20 cellular contexts compared by ENCODE assay signal in genomic region chr2:157866666-157867642, GRCh38. TPM values are rescaled to one million over a fixed set of nuclear protein-coding genes. Genes with fewer than 3 reads are reported as not detected.
DNase-seq lines count a peak whose midpoint lies in the region; ATAC-seq and TF ChIP-seq lines count a peak whose summit lies in the region.
"Had no signal": no experiment of that assay in that cellular context is flagged by ENCODE, and none has a peak within 500 bp of the region (broad histone marks: within the 10 kb centered on the region; RNA-seq: fewer than 3 reads in every experiment).

No MANE protein-coding gene starts in this region.

- ATAC-seq in right cardiac atrium (no peak), left cardiac atrium (no peak), left lobe of liver (peak; percentile 76), HG02759 (IDR thresholded peaks at IDR 0.05; ENCODE audit: unreplicated experiment) (no peak)
- ATAC-seq: effector memory CD8-positive, alpha-beta T cell; HCT116; psoas muscle had no signal

- no peak for TF ChIP-seq CTCF in thyroid gland (IDR thresholded peaks at IDR 0.05)

- intact Hi-C loops in right cardiac atrium (cut with DNase I) (no loop called here), left cardiac atrium (cut with DNase I) (no loop called here), thyroid gland (cut with DNase I) (no loop called here), posterior vena cava (cut with DNase I) (no loop called here)

- WGBS in right cardiac atrium: 69% methylated on average over 4 of the region's 4 CpGs
- WGBS in thyroid gland, 2 donors: 76 to 77% methylated on average over 4 of the region's 4 CpGs

- no peak overlapping the region for H3K4me3 ChIP-seq in right cardiac atrium (ENCODE audit: low read length)
- no peak overlapping the region for H3K4me3 ChIP-seq in thyroid gland (replicated peaks in 1 of 3)
- H3K4me3 ChIP-seq: MG63, psoas muscle, upper lobe of left lung had no signal

- H3K27me3 ChIP-seq in right cardiac atrium (ENCODE audit: control insufficient read depth, insufficient read depth): no peaks in the 10 kb centered on the region
- H3K27me3 ChIP-seq in thyroid gland: no peaks in the 10 kb centered on the region
- H3K27me3 ChIP-seq: MG63, upper lobe of left lung had no signal

- peak overlapping the region; percentile 17 for H3K27ac ChIP-seq in right cardiac atrium (ENCODE audit: low read length)
- peak overlapping the region in 2 of 3 donors; percentile 21 to 39 for H3K27ac ChIP-seq in thyroid gland
- H3K27ac ChIP-seq: psoas muscle, upper lobe of left lung had no signal

- no peak for TF ChIP-seq POLR2A in thyroid gland (IDR thresholded peaks at IDR 0.05)

- DNase-seq in right cardiac atrium (no peak), left cardiac atrium (no peak), RPMI7951 (ENCODE audit: low read depth) (peak; percentile 9), left lobe of liver (ENCODE audit: low spot score) (peak; percentile 58), thyroid gland (no peak), DMS79 (lab: John Stamatoyannopoulos, UW) (no peak), posterior vena cava (ENCODE audit: low spot score) (no peak)
- DNase-seq: activated CD4-positive, alpha-beta T cell treated with anti-CD3 and anti-CD28 coated beads, Interleukin-2, amount 50 U/mL, for 1 hour; effector memory CD8-positive, alpha-beta T cell; MG63; midbrain; NCI-H1436 treated with DMSO at 0.1 percent for 48 hours; NCI-H2171 treated with DMSO at 0.1 percent for 48 hours; nephron progenitor cell; psoas muscle; Right ventricle myocardium superior; stimulated activated CD4-positive, alpha-beta T cell treated with anti-CD3 and anti-CD28 coated beads, Interleukin-4, amount 100 ng/mL, for 1 hour; upper lobe of left lung had no signal

- no peaks in the 10 kb centered on the region for H3K36me3 ChIP-seq in thyroid gland
- H3K36me3 ChIP-seq: MG63, upper lobe of left lung had no signal

- H3K9me3 ChIP-seq in right cardiac atrium (ENCODE audit: control insufficient read depth, low read length) (no peaks in the 10 kb centered on the region), thyroid gland (no peaks in the 10 kb centered on the region)
- H3K9me3 ChIP-seq: MG63, psoas muscle, upper lobe of left lung had no signal

- peaks cover 11% of the 10 kb centered on the region for H3K4me1 ChIP-seq in right cardiac atrium (ENCODE audit: control insufficient read depth, insufficient read depth, low read length)
- peaks cover 21 to 40% of the 10 kb centered on the region in 2 donors for H3K4me1 ChIP-seq in thyroid gland

RNA-seq across cellular contexts. Expression of gene ACVR1, which starts 9.2 kb away (rescaled TPM):
- 10 to 100 TPM; 41.9 to 59.3 (median 50.5) TPM for total RNA-seq in right cardiac atrium
- polyA plus RNA-seq in right cardiac atrium: 20.6 TPM
- total RNA-seq in left cardiac atrium: 10 to 100 TPM; 34.2 to 36.8 TPM
- total RNA-seq in RPMI7951 (2014; rRNA removed; shearing (Covaris generic)): 28.5 and 33.6 TPM in 2 replicates
- 14.9 TPM for total RNA-seq in left lobe of liver
- 10 to 100 TPM; 42.7 to 55.8 (median 46.3) TPM for total RNA-seq in thyroid gland
- total RNA-seq in posterior vena cava: 10 to 100 TPM; 67.4 to 70.3 TPM

Comparison
In these comparisons a context has a peak if more than half of its experiments do, and no peak if none do; other contexts are left out.
1. DNase-seq: peak in RPMI7951 (single experiment) and left lobe of liver (single experiment); none in right cardiac atrium (0 of 3), left cardiac atrium (single experiment), thyroid gland (0 of 2), DMS79 (single experiment) and posterior vena cava (single experiment).